18 cellular contexts compared by ENCODE assay signal in the genomic region with DNA sequence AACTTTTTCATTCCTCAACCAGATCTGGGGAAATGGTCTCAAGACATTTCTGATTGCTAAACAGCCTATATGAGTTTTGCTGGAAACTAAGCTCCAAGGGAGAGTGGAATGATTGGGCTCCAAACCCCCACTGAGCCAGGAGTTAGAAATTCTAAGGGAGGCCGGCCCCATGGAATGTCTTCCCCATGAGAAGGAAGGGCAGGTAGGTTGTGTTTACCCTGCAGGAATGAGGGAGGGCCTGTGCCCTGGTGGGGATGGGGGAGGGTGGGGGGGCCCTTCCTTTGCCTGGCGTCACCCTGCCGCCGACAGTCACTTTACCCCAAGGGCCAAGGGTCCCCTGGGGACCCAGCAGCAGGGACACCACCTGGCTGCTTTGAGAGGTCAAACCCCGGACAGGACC.
"Had no signal": no experiment of that assay in that cellular context is flagged by ENCODE, and none has a peak within 500 bp of the region (broad histone marks: within the 10 kb centered on the region; RNA-seq: fewer than 3 reads in every experiment).

No MANE protein-coding gene starts in this region.

- H3K36me3 ChIP-seq: colonic mucosa, heart left ventricle, ovary, upper lobe of left lung, uterus had no signal

- DNase-seq: colonic mucosa; dermis blood vessel endothelial cell; erythroblast; heart left ventricle; hippocampal formation; left colon; left ventricle myocardium superior; mesenchymal stem cell; naive thymus-derived CD4-positive, alpha-beta T cell; nephron progenitor cell; ovary; right cardiac atrium; stimulated activated CD4-positive, alpha-beta T cell treated with anti-CD3 and anti-CD28 coated beads, Interleukin-2, amount 100 ng/mL, for 48 hours; stimulated activated naive CD4-positive, alpha-beta T cell treated with Interleukin-2 at 50 U/mL for 16 hours; upper lobe of left lung; uterus had no signal

- H3K4me3 Mint-ChIP-seq: naive thymus-derived CD4-positive, alpha-beta T cell; nephron progenitor cell had no signal

- H3K9me3 ChIP-seq: colonic mucosa, heart left ventricle, upper lobe of left lung, uterus had no signal

- ATAC-seq: heart left ventricle; left colon; left ventricle myocardium superior; naive thymus-derived CD4-positive, alpha-beta T cell; right cardiac atrium had no signal

- H3K27ac Mint-ChIP-seq: naive thymus-derived CD4-positive, alpha-beta T cell; nephron progenitor cell had no signal

- H3K4me2 ChIP-seq: smooth muscle cell had no signal

- H3K27ac ChIP-seq: colonic mucosa, heart left ventricle, ovary, upper lobe of left lung, uterus had no signal

- H3K27me3 ChIP-seq: ovary had no signal

- H3K4me3 ChIP-seq: colonic mucosa, heart left ventricle, lung, ovary, smooth muscle cell, upper lobe of left lung, uterus had no signal
